Comparison of ENCODE assay signal across 2 cellular contexts in the genomic region with DNA sequence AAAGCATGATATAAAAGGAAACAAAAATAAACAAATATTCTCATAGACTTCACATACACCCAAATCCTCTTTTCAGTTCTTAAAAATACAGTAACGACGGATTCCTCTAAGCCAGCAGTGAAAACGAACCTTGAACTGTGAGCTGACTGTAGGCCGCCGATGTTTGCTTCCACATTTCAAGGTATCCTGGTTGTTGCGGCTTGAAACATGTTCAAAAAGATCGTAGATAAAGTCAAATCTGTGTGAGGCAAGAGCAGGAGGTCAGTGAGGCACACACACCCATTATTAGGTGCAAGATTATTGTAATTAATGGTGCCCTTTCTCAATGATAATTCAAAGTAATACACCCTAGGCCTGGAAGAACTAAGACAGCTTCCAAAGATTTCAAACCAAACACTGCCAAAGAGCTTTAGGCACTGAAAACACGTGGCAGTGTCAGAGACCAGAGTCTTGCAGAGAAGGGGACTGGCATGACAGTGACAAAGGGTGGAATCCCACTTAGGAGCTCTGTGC.
TF ChIP-seq lines count a peak whose summit lies in the region.

No MANE protein-coding gene starts in this region.

TF ChIP-seq in GM23338, 12 proteins besides CTCF, POLR2A, EP300 and RAD21 (continued from another document and continues in another):
- no peak for TF ChIP-seq ZNF462 (CRISPR knock-in tag; IDR thresholded peaks at IDR 0.05)
- no peak for TF ChIP-seq STAT1 (IDR thresholded peaks at IDR 0.05; ENCODE audit: unreplicated experiment)
- TF ChIP-seq ZNF331 (CRISPR knock-in tag; IDR thresholded peaks at IDR 0.05; ENCODE audit: low read depth): no peak
- TF ChIP-seq, protein P1, sequence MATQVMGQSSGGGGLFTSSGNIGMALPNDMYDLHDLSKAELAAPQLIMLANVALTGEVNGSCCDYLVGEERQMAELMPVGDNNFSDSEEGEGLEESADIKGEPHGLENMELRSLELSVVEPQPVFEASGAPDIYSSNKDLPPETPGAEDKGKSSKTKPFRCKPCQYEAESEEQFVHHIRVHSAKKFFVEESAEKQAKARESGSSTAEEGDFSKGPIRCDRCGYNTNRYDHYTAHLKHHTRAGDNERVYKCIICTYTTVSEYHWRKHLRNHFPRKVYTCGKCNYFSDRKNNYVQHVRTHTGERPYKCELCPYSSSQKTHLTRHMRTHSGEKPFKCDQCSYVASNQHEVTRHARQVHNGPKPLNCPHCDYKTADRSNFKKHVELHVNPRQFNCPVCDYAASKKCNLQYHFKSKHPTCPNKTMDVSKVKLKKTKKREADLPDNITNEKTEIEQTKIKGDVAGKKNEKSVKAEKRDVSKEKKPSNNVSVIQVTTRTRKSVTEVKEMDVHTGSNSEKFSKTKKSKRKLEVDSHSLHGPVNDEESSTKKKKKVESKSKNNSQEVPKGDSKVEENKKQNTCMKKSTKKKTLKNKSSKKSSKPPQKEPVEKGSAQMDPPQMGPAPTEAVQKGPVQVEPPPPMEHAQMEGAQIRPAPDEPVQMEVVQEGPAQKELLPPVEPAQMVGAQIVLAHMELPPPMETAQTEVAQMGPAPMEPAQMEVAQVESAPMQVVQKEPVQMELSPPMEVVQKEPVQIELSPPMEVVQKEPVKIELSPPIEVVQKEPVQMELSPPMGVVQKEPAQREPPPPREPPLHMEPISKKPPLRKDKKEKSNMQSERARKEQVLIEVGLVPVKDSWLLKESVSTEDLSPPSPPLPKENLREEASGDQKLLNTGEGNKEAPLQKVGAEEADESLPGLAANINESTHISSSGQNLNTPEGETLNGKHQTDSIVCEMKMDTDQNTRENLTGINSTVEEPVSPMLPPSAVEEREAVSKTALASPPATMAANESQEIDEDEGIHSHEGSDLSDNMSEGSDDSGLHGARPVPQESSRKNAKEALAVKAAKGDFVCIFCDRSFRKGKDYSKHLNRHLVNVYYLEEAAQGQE (IDR thresholded peaks at IDR 0.05; ENCODE audit: unreplicated experiment): no peak
- TF ChIP-seq, protein P2, sequence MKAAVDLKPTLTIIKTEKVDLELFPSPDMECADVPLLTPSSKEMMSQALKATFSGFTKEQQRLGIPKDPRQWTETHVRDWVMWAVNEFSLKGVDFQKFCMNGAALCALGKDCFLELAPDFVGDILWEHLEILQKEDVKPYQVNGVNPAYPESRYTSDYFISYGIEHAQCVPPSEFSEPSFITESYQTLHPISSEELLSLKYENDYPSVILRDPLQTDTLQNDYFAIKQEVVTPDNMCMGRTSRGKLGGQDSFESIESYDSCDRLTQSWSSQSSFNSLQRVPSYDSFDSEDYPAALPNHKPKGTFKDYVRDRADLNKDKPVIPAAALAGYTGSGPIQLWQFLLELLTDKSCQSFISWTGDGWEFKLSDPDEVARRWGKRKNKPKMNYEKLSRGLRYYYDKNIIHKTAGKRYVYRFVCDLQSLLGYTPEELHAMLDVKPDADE (IDR thresholded peaks at IDR 0.05): no peak
- TF ChIP-seq ZNF114 (CRISPR knock-in tag; IDR thresholded peaks at IDR 0.05): no peak
- no peak for TF ChIP-seq NANOG (IDR thresholded peaks at IDR 0.05; ENCODE audit: borderline replicate concordance)
- no peak for TF ChIP-seq EZH2 (IDR thresholded peaks at IDR 0.05; ENCODE audit: low read depth, unreplicated experiment)
- no peak for TF ChIP-seq JUNB (IDR thresholded peaks at IDR 0.05; ENCODE audit: unreplicated experiment)

TF ChIP-seq in HepG2, 621 proteins besides CTCF, POLR2A, EP300 and RAD21 (continued from another document and continues in another):
- TF ChIP-seq ZNF609 (CRISPR knock-in tag; IDR thresholded peaks at IDR 0.05; ENCODE audit: borderline replicate concordance) (peak; percentile 40; the same call in 1 of the 2 replicates), AFF4 (CRISPR knock-in tag; IDR thresholded peaks at IDR 0.05) (no peak), CREB1 (IDR thresholded peaks at IDR 0.05) (no peak), CREB1 (CRISPR knock-in tag; IDR thresholded peaks at IDR 0.05) (no peak), NCOR1 (IDR thresholded peaks at IDR 0.05; ENCODE audit: borderline replicate concordance, low read length) (peak; percentile 77; the same call in 1 of the 2 replicates), THAP11 (CRISPR knock-in tag; IDR thresholded peaks at IDR 0.05) (no peak), NR2F1 (CRISPR knock-in tag; IDR thresholded peaks at IDR 0.05) (peak; percentile 16 to 53; a peak in 2 of 4 replicates), ZNF138 (CRISPR knock-in tag; IDR thresholded peaks at IDR 0.05; ENCODE audit: low read depth) (no peak), U2AF1 (optimal IDR thresholded peaks at IDR 0.05; ENCODE audit: low read depth, low read length) (no peak), SP4 (CRISPR knock-in tag; IDR thresholded peaks at IDR 0.05) (no peak), ZNF224 (CRISPR knock-in tag; IDR thresholded peaks at IDR 0.05) (no peak), MBD4 (IDR thresholded peaks at IDR 0.05; ENCODE audit: borderline replicate concordance, low read length) (no peak), STAG1 (CRISPR knock-in tag; IDR thresholded peaks at IDR 0.05) (no peak), ZFY (CRISPR knock-in tag; IDR thresholded peaks at IDR 0.05) (peak; percentile 64), ATF2 (CRISPR knock-in tag; IDR thresholded peaks at IDR 0.05) (peak; percentile 39; the same call in 1 of the 2 replicates), ELK4 (CRISPR knock-in tag; IDR thresholded peaks at IDR 0.05; ENCODE audit: borderline replicate concordance) (no peak), FOXA3 (CRISPR knock-in tag; IDR thresholded peaks at IDR 0.05) (peak; percentile 74), ZNF33A (CRISPR knock-in tag; IDR thresholded peaks at IDR 0.05; ENCODE audit: borderline replicate concordance) (no peak), JUNB (CRISPR knock-in tag; IDR thresholded peaks at IDR 0.05; ENCODE audit: borderline replicate concordance) (no peak), RBAK (CRISPR knock-in tag; IDR thresholded peaks at IDR 0.05) (no peak), ZNF335 (CRISPR knock-in tag; IDR thresholded peaks at IDR 0.05) (no peak), ZZZ3 (CRISPR knock-in tag; IDR thresholded peaks at IDR 0.05; ENCODE audit: borderline replicate concordance) (no peak), ARNTL (CRISPR knock-in tag; IDR thresholded peaks at IDR 0.05) (no peak), PHF21A (CRISPR knock-in tag; IDR thresholded peaks at IDR 0.05) (peak; percentile 76; the same call in 1 of the 2 replicates), SSRP1 (CRISPR knock-in tag; IDR thresholded peaks at IDR 0.05) (no peak), GATAD1 (CRISPR knock-in tag; IDR thresholded peaks at IDR 0.05) (no peak), ZNF232 (CRISPR knock-in tag; IDR thresholded peaks at IDR 0.05; ENCODE audit: borderline replicate concordance) (no peak), RELA (CRISPR knock-in tag; IDR thresholded peaks at IDR 0.05) (no peak), ZNF503 (CRISPR knock-in tag; IDR thresholded peaks at IDR 0.05) (no peak), KDM2A (CRISPR knock-in tag; IDR thresholded peaks at IDR 0.05; ENCODE audit: borderline replicate concordance, low read depth) (no peak)
- TF ChIP-seq, protein P3, sequence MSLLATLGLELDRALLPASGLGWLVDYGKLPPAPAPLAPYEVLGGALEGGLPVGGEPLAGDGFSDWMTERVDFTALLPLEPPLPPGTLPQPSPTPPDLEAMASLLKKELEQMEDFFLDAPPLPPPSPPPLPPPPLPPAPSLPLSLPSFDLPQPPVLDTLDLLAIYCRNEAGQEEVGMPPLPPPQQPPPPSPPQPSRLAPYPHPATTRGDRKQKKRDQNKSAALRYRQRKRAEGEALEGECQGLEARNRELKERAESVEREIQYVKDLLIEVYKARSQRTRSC (CRISPR knock-in tag; IDR thresholded peaks at IDR 0.05; ENCODE audit: low read depth): no peak
- TF ChIP-seq, protein P4, sequence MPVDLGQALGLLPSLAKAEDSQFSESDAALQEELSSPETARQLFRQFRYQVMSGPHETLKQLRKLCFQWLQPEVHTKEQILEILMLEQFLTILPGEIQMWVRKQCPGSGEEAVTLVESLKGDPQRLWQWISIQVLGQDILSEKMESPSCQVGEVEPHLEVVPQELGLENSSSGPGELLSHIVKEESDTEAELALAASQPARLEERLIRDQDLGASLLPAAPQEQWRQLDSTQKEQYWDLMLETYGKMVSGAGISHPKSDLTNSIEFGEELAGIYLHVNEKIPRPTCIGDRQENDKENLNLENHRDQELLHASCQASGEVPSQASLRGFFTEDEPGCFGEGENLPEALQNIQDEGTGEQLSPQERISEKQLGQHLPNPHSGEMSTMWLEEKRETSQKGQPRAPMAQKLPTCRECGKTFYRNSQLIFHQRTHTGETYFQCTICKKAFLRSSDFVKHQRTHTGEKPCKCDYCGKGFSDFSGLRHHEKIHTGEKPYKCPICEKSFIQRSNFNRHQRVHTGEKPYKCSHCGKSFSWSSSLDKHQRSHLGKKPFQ (CRISPR knock-in tag; IDR thresholded peaks at IDR 0.05; ENCODE audit: insufficient replicate concordance): no peak
